ENCODE assay signal across 36 cellular contexts in the genomic region with DNA sequence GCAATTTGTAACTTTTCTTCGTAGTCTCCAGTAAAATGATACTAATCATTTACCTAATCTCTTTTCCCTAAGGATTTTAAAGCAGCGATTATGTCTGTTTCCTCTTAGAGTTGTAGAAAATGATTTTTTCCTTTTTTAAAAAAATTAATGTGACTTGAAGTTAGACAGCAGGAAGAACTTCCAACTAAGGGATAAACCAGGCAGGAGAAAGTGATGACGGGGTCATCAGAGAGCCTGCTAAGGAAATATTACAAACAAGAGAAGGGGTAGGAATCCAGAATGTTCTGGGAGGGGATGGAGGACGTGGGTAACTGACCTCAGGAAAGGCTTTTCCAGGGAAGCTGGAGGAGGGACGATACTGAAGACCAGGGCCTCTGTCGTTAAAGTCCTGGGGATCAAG. TPM values are rescaled to one million over a fixed set of nuclear protein-coding genes. Genes with fewer than 3 reads are reported as not detected.
"Had no signal": no experiment of that assay in that cellular context is flagged by ENCODE, and none has a peak within 500 bp of the region (broad histone marks: within the 10 kb centered on the region; RNA-seq: fewer than 3 reads in every experiment).

No MANE protein-coding gene starts in this region.

- H3K4me3 Mint-ChIP-seq: activated B cell treated with CpG ODN at 0.5 μM for 24 hours; activated CD4-positive, alpha-beta memory T cell treated with anti-CD3 and anti-CD28 coated beads for 36 hours; activated naive CD4-positive, alpha-beta T cell treated with anti-CD3 and anti-CD28 coated beads for 36 hours; activated naive CD8-positive, alpha-beta T cell treated with anti-CD3 and anti-CD28 coated beads for 36 hours; activated T-helper 17 cell treated with anti-CD3 and anti-CD28 coated beads, Interleukin-2, amount 50 U/mL, for 72 hours; central memory CD8-positive, alpha-beta T cell had no signal

- H3K9me3 Mint-ChIP-seq: activated B cell treated with CpG ODN at 0.5 μM for 24 hours; activated CD4-positive, alpha-beta memory T cell treated with anti-CD3 and anti-CD28 coated beads for 36 hours; activated naive CD4-positive, alpha-beta T cell treated with anti-CD3 and anti-CD28 coated beads for 36 hours; activated naive CD8-positive, alpha-beta T cell treated with anti-CD3 and anti-CD28 coated beads for 36 hours; activated T-helper 17 cell treated with anti-CD3 and anti-CD28 coated beads, Interleukin-2, amount 50 U/mL, for 72 hours; central memory CD8-positive, alpha-beta T cell had no signal

- H3K36me3 Mint-ChIP-seq: activated CD4-positive, alpha-beta memory T cell treated with anti-CD3 and anti-CD28 coated beads for 36 hours; activated naive CD8-positive, alpha-beta T cell treated with anti-CD3 and anti-CD28 coated beads for 36 hours had no signal

- FAIRE-seq: K562 had no signal

- H3K4me3 ChIP-seq: cardiac muscle cell, K562 had no signal

- H3K27ac Mint-ChIP-seq: activated B cell treated with CpG ODN at 0.5 μM for 24 hours; activated CD4-positive, alpha-beta memory T cell treated with anti-CD3 and anti-CD28 coated beads for 36 hours; activated naive CD4-positive, alpha-beta T cell treated with anti-CD3 and anti-CD28 coated beads for 36 hours; activated naive CD8-positive, alpha-beta T cell treated with anti-CD3 and anti-CD28 coated beads for 36 hours; activated T-helper 17 cell treated with anti-CD3 and anti-CD28 coated beads, Interleukin-2, amount 50 U/mL, for 72 hours had no signal

- H3K36me3 ChIP-seq: cardiac muscle cell had no signal

- DNase-seq: activated B cell treated with CpG ODN at 0.5 μM for 24 hours; activated CD4-positive, alpha-beta memory T cell treated with anti-CD3 and anti-CD28 coated beads for 36 hours; activated CD4-positive, alpha-beta T cell treated with anti-CD3 and anti-CD28 coated beads for 4 hours; activated CD4-positive, alpha-beta T cell treated with anti-CD3 and anti-CD28 coated beads, Interleukin-2, amount 50 U/mL, for 1 hour; activated CD4-positive, CD25-positive, alpha-beta regulatory T cell treated with anti-CD3 and anti-CD28 coated beads, Interleukin-2, amount 50 U/mL, for 72 hours; activated CD8-positive, alpha-beta memory T cell treated with anti-CD3 and anti-CD28 coated beads, Interleukin-2, amount 50 U/mL, for 4 hours; activated gamma-delta T cell treated with Interleukin-2 at 50 U/mL for 16 hours; activated naive CD4-positive, alpha-beta T cell treated with anti-CD3 and anti-CD28 coated beads for 36 hours; activated naive CD8-positive, alpha-beta T cell treated with anti-CD3 and anti-CD28 coated beads for 36 hours; activated T-cell treated with anti-CD3 and anti-CD28 coated beads for 4 hours; activated T-cell treated with anti-CD3 and anti-CD28 coated beads, Interleukin-2, amount 50 U/mL, for 48 hours; amniotic stem cell; NCI-H1105; NCI-H1436; NCI-H1694; NCI-H1930; NCI-H2081 treated with DMSO at 0.1 percent for 48 hours; NCI-H226; NCI-H446 treated with DMSO at 0.1 percent for 48 hours; NCI-H524 treated with DMSO at 0.1 percent for 48 hours; NCI-H748 treated with DMSO at 0.1 percent for 48 hours; NK-92 treated with Interleukin-12 subunit alpha and Interleukin-12 subunit beta, amount 100 ng/mL, for 24 hours; OCI-M1; Right ventricle myocardium superior; SW 1271; T-helper 1 cell; T-helper 2 cell; T-helper 9 cell had no signal

- H3K27ac ChIP-seq: cardiac muscle cell, VCaP had no signal

RNA-seq across cellular contexts. Expression of a gene that starts 8.8 kb away (rescaled TPM):
- total RNA-seq: activated B cell treated with CpG ODN at 0.5 μM for 24 hours; activated CD4-positive, alpha-beta memory T cell treated with anti-CD3 and anti-CD28 coated beads for 36 hours; activated naive CD4-positive, alpha-beta T cell treated with anti-CD3 and anti-CD28 coated beads for 36 hours; activated naive CD8-positive, alpha-beta T cell treated with anti-CD3 and anti-CD28 coated beads for 36 hours; aorta; cardiac muscle cell; chondrocyte; K562; M059J; Right ventricle myocardium superior had no signal
- polyA plus RNA-seq: aorta, cardiac muscle cell, K562 had no signal
